ENCODE assay signal across 3 cellular contexts in the genomic region with DNA sequence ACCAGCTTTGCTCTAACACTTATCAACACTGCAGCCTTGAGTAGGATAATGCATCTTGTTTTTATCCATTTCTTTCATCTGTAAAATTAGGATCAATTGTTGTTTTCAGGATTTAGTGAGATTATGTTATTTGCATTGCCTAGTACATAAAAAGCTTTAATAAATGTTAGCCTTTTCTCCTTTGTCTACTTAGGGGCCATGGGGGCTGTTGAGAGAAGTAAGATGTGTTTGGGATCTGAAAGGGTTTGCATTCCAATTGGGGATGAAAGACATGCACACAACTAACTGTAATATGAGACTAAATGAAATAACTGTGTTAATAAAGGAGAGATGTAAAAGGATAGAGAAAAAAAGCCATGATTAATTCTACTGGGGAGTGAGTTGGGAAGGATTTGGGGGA.
"Had no signal": no experiment of that assay in that cellular context is flagged by ENCODE, and none has a peak within 500 bp of the region (broad histone marks: within the 10 kb centered on the region; RNA-seq: fewer than 3 reads in every experiment).

No MANE protein-coding gene starts in this region.

- DNase-seq: GDM1, GF-D8 had no signal

- ATAC-seq: GM12878 had no signal
